ENCODE assay signal across 15 cellular contexts in the genomic region with DNA sequence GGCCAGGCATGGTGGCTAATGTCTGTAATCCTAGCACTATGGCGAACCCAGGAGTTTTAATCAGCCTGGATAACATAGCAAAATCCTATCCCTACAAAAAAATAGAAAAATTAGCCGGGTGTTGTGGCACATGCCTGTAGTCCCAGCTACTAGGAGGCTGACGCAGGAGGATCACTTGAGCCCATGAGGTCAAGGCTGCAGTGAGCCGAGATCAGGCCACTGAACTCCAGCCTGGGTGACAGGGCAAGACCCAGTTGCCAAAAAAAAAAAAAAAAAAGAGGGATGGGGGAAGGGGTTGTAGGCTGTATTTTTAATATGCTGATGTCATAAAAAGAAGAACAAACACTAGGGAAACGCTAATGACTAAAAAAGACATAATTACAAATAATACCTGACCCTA. TPM values are rescaled to one million over a fixed set of nuclear protein-coding genes. Genes with fewer than 3 reads are reported as not detected.
DNase-seq lines count a peak whose midpoint lies in the region; ATAC-seq and TF ChIP-seq lines count a peak whose summit lies in the region.
"Had no signal": no experiment of that assay in that cellular context is flagged by ENCODE, and none has a peak within 500 bp of the region (broad histone marks: within the 10 kb centered on the region; RNA-seq: fewer than 3 reads in every experiment).

No MANE protein-coding gene starts in this region.

- TF ChIP-seq CTCF in natural killer cell (IDR thresholded peaks at IDR 0.05) (no peak), mucosa of descending colon (IDR thresholded peaks at IDR 0.05) (no peak)

- H3K4me2 ChIP-seq in trophoblast cell (ENCODE audit: low read length): no peak overlapping the region
- H3K4me2 ChIP-seq: A549; BLaER1 treated with 17β-estradiol and CSF1 and Interleukin-3, amounts not matched to agents 10 nM and 100 nM had no signal

- no peak overlapping the region for H4K8ac ChIP-seq in trophoblast cell (ENCODE audit: low read depth, low read length)

- H3K79me1 ChIP-seq in trophoblast cell (ENCODE audit: low read length): no peaks in the 10 kb centered on the region

- no peaks in the 10 kb centered on the region for H3K27me3 ChIP-seq in trophoblast cell (ENCODE audit: insufficient read depth, low read length)
- H3K27me3 ChIP-seq: BLaER1 treated with 17β-estradiol and CSF1 and Interleukin-3, amounts not matched to agents 10 nM and 100 nM had no signal

- peak overlapping the region; percentile 91 for H3K4ac ChIP-seq in trophoblast cell (ENCODE audit: low read depth, low read length)

- DNase-seq in natural killer cell (no peak), trophoblast cell (no peak), mucosa of descending colon (no peak), D341Med (ENCODE audit: low spot score) (no peak), AG08396 (ENCODE audit: low spot score) (no peak)
- no peak for DNase-seq in natural killer cell treated with Interleukin-12 subunit alpha and Interleukin-12 subunit beta and Interleukin-15 and Interleukin-18, amount 100 ng/mL, for 72 hours (ENCODE audit: low spot score)
- no peak for DNase-seq in central memory CD8-positive, alpha-beta T cell (ENCODE audit: low spot score in 2 of 2)
- DNase-seq: AML-193; Calu3; CD4-positive, CD25-positive, alpha-beta regulatory T cell; DMS79; GOT3; H9 had no signal

- no peak overlapping the region for H3K4me3 ChIP-seq in trophoblast cell (ENCODE audit: low read depth, low read length)
- H3K4me3 ChIP-seq in mucosa of descending colon: no peak overlapping the region
- H3K4me3 ChIP-seq: A549; BLaER1 treated with 17β-estradiol and CSF1 and Interleukin-3, amounts not matched to agents 10 nM and 100 nM had no signal

- H4K91ac ChIP-seq in trophoblast cell (ENCODE audit: low read depth, low read length): no peak overlapping the region

- no peak overlapping the region for H3K23ac ChIP-seq in trophoblast cell (ENCODE audit: low read length)

- peaks cover 50 to 69% of the 10 kb centered on the region in 2 donors for H3K4me1 Mint-ChIP-seq in natural killer cell
- H3K4me1 Mint-ChIP-seq in natural killer cell treated with Interleukin-12 subunit alpha and Interleukin-12 subunit beta and Interleukin-15 and Interleukin-18, amount 100 ng/mL, for 72 hours (ENCODE audit: low read depth in 2 of 2): peaks cover 33 to 38% of the 10 kb centered on the region in 2 donors
- peaks cover 46% of the 10 kb centered on the region for H3K4me1 Mint-ChIP-seq in central memory CD8-positive, alpha-beta T cell

- H2AK5ac ChIP-seq in trophoblast cell (ENCODE audit: low read length): no peak overlapping the region

- H3K27ac Mint-ChIP-seq in natural killer cell: peak overlapping the region; percentile 19 to 51
- peak overlapping the region in 1 of 2 donors; percentile 12 for H3K27ac Mint-ChIP-seq in natural killer cell treated with Interleukin-12 subunit alpha and Interleukin-12 subunit beta and Interleukin-15 and Interleukin-18, amount 100 ng/mL, for 72 hours
- peak overlapping the region; percentile 6 for H3K27ac Mint-ChIP-seq in central memory CD8-positive, alpha-beta T cell (ENCODE audit: low read depth)

- H2BK120ac ChIP-seq in trophoblast cell (ENCODE audit: insufficient read depth, low read length, poor library complexity): no peak overlapping the region

- no peak overlapping the region for H2BK5ac ChIP-seq in trophoblast cell (ENCODE audit: low read depth, low read length, poor library complexity)

- no peak overlapping the region for H3K14ac ChIP-seq in trophoblast cell (ENCODE audit: low read length)

- H3K9me3 Mint-ChIP-seq in natural killer cell: no peaks in the 10 kb centered on the region
- H3K9me3 Mint-ChIP-seq in natural killer cell treated with Interleukin-12 subunit alpha and Interleukin-12 subunit beta and Interleukin-15 and Interleukin-18, amount 100 ng/mL, for 72 hours: no peaks in the 10 kb centered on the region
- no peaks in the 10 kb centered on the region for H3K9me3 Mint-ChIP-seq in central memory CD8-positive, alpha-beta T cell
- H3K9me3 Mint-ChIP-seq: CD4-positive, CD25-positive, alpha-beta regulatory T cell; H9 had no signal

- no peak overlapping the region for H4K12ac ChIP-seq in trophoblast cell (ENCODE audit: low read depth, low read length)

- peaks cover 44 to 61% of the 10 kb centered on the region in 2 experiments for H3K36me3 ChIP-seq in trophoblast cell (ENCODE audit: control insufficient read depth in 1 of 2, insufficient read depth in 2 of 2, low read length in 2 of 2)
- no peaks in the 10 kb centered on the region for H3K36me3 ChIP-seq in mucosa of descending colon (ENCODE audit: low read depth)

- no peaks in the 10 kb centered on the region for H3K4me1 ChIP-seq in trophoblast cell (ENCODE audit: control insufficient read depth in 1 of 2, insufficient read depth in 2 of 2, low read length in 2 of 2)
- H3K4me1 ChIP-seq in mucosa of descending colon (ENCODE audit: low read depth): peaks cover 9% of the 10 kb centered on the region

- no peak overlapping the region for H2AFZ ChIP-seq in trophoblast cell (ENCODE audit: insufficient read depth, low read length, poor library complexity)

- peaks cover 29% of the 10 kb centered on the region for H3K36me3 Mint-ChIP-seq in natural killer cell
- peaks cover 33% of the 10 kb centered on the region for H3K36me3 Mint-ChIP-seq in natural killer cell treated with Interleukin-12 subunit alpha and Interleukin-12 subunit beta and Interleukin-15 and Interleukin-18, amount 100 ng/mL, for 72 hours
- H3K36me3 Mint-ChIP-seq in central memory CD8-positive, alpha-beta T cell (ENCODE audit: insufficient read depth): peaks cover 92% of the 10 kb centered on the region

- H3K27me3 Mint-ChIP-seq in natural killer cell (ENCODE audit: low read depth in 2 of 2): no peaks in the 10 kb centered on the region
- no peaks in the 10 kb centered on the region for H3K27me3 Mint-ChIP-seq in natural killer cell treated with Interleukin-12 subunit alpha and Interleukin-12 subunit beta and Interleukin-15 and Interleukin-18, amount 100 ng/mL, for 72 hours
- H3K27me3 Mint-ChIP-seq in central memory CD8-positive, alpha-beta T cell: no peaks in the 10 kb centered on the region
- H3K27me3 Mint-ChIP-seq: CD4-positive, CD25-positive, alpha-beta regulatory T cell had no signal

- H3K18ac ChIP-seq in trophoblast cell (ENCODE audit: low read length): no peak overlapping the region

- intact Hi-C loops in natural killer cell (cut with micrococcal nuclease) (no loop called here), mucosa of descending colon (cut with DNase I, micrococcal nuclease) (no loop called here)

- peaks cover 12% of the 10 kb centered on the region for H3K79me2 ChIP-seq in trophoblast cell (ENCODE audit: control insufficient read depth, insufficient read depth, low read length, poor library complexity)

- H2BK12ac ChIP-seq in trophoblast cell (ENCODE audit: low read length): no peak overlapping the region

- H3K9me3 ChIP-seq in trophoblast cell (ENCODE audit: insufficient read depth, low read depth, low read length) (no peaks in the 10 kb centered on the region), mucosa of descending colon (no peaks in the 10 kb centered on the region)
- H3K9me3 ChIP-seq: A549; BLaER1 treated with 17β-estradiol and CSF1 and Interleukin-3, amounts not matched to agents 10 nM and 100 nM had no signal

- no peak overlapping the region for H3K4me3 Mint-ChIP-seq in natural killer cell
- H3K4me3 Mint-ChIP-seq in natural killer cell treated with Interleukin-12 subunit alpha and Interleukin-12 subunit beta and Interleukin-15 and Interleukin-18, amount 100 ng/mL, for 72 hours: no peak overlapping the region
- H3K4me3 Mint-ChIP-seq in central memory CD8-positive, alpha-beta T cell: no peak overlapping the region
- H3K4me3 Mint-ChIP-seq: H9 had no signal

- no CpG with 5 or more reads among the region's 5 CpGs for WGBS in trophoblast cell (ENCODE audit: extremely low coverage, insufficient coverage, insufficient read length)

- no peak overlapping the region for H3K9ac ChIP-seq in trophoblast cell (ENCODE audit: low read length)
- H3K9ac ChIP-seq: BLaER1 treated with 17β-estradiol and CSF1 and Interleukin-3, amounts not matched to agents 10 nM and 100 nM had no signal

- no peak for ATAC-seq in natural killer cell
- ATAC-seq in natural killer cell treated with Interleukin-12 subunit alpha and Interleukin-12 subunit beta and Interleukin-15 and Interleukin-18, amount 100 ng/mL, for 72 hours: no peak
- ATAC-seq in central memory CD8-positive, alpha-beta T cell (replicated peaks; ENCODE audit: extremely low read depth, poor library complexity, severe bottlenecking): no peak
- ATAC-seq in mucosa of descending colon: no peak
- ATAC-seq: A549 had no signal

- no peak overlapping the region for H3K27ac ChIP-seq in trophoblast cell (ENCODE audit: low read depth, low read length)
- H3K27ac ChIP-seq: A549; BLaER1 treated with 17β-estradiol and CSF1 and Interleukin-3, amounts not matched to agents 10 nM and 100 nM had no signal

RNA-seq across cellular contexts. Expression of gene DDX6, which starts 12.1 kb away (rescaled TPM):
- total RNA-seq in natural killer cell (100 to 1,000 TPM; 350 to 369 (median 364) TPM), mucosa of descending colon (100 to 1,000 TPM in 1 of 3 donors, 10 to 100 TPM in 2; 86.9 to 158 (median 97.6) TPM)
- 100 to 1,000 TPM; 145 to 214 TPM for total RNA-seq in natural killer cell treated with Interleukin-12 subunit alpha and Interleukin-12 subunit beta and Interleukin-15 and Interleukin-18, amount 100 ng/mL, for 72 hours
- 102 and 104 TPM in 2 replicates for polyA plus RNA-seq in trophoblast cell (2013)
